Comparison of ENCODE assay signal across 8 cellular contexts in the genomic region with DNA sequence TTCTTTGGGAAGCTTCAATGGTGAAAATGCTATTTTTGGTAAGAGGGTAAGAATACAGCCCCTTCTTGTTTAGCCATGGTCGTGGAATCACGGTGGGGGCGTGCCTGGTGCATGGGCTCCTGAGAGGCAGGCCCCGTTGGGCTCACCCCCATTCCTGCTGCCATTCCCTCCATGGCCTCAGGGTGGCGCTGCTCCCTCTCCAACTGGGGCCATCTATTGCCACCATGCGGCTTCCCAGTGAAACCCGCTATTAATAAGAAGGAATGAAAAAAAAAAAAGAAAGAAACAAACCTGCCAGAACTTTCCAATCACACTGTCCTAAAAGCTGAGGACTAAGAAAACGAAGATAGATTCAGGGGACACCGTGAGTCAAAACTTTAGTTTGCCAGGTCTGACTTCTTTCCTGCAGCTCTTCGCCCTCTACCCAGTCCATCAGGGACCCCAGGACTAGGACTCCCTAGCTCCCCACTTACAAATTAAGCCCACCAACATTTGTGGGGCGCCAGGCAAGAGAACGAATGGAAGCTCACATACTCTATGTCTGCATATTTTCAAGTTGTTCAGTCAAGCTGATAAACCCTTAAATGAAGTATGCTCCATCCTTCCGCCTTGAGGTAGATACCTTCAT. TPM values are rescaled to one million over a fixed set of nuclear protein-coding genes. Genes with fewer than 3 reads are reported as not detected.
A peak's percentile ranks its signal among the peaks of the same experiment; 100 is the strongest.
DNase-seq lines count a peak whose midpoint lies in the region; ATAC-seq and TF ChIP-seq lines count a peak whose summit lies in the region.

No MANE protein-coding gene starts in this region.

- H3K4me1 Mint-ChIP-seq in activated CD4-positive, alpha-beta memory T cell treated with anti-CD3 and anti-CD28 coated beads, Interleukin-2, amount 10 ng/mL, durations not matched to agents 7 days and 5 days: peaks cover 8% of the 10 kb centered on the region
- no peaks in the 10 kb centered on the region for H3K4me1 Mint-ChIP-seq in memory B cell

- H3K9me3 Mint-ChIP-seq in activated CD4-positive, alpha-beta memory T cell treated with anti-CD3 and anti-CD28 coated beads, Interleukin-2, amount 10 ng/mL, durations not matched to agents 7 days and 5 days: no peaks in the 10 kb centered on the region
- no peaks in the 10 kb centered on the region for H3K9me3 Mint-ChIP-seq in memory B cell

- POLR2A ChIA-PET in activated CD4-positive, alpha-beta memory T cell treated with anti-CD3 and anti-CD28 coated beads, Interleukin-2, amount 10 ng/mL, durations not matched to agents 7 days and 5 days (lab: Charles Lee): interaction anchor here (1.2 to 2.1 kb wide), 3 partner anchors 33 to 120 kb away, joined by 3 to 10 read pairs (median 4); no protein-coding TSS in a partner anchor

- H3K27ac Mint-ChIP-seq in activated CD4-positive, alpha-beta memory T cell treated with anti-CD3 and anti-CD28 coated beads, Interleukin-2, amount 10 ng/mL, durations not matched to agents 7 days and 5 days: no peak overlapping the region
- no peak overlapping the region for H3K27ac Mint-ChIP-seq in memory B cell

- CTCF ChIA-PET in activated CD4-positive, alpha-beta memory T cell treated with anti-CD3 and anti-CD28 coated beads, Interleukin-2, amount 10 ng/mL, durations not matched to agents 7 days and 5 days (lab: Charles Lee): interaction anchor here (0.6 to 6.8 kb wide), 43 partner anchors 9 to 243 kb away, joined by 3 to 113 read pairs (median 5); partner anchors contain the start of genes ABHD2 and FANCI

- peak; percentile 82 for ATAC-seq in HG03066 (IDR thresholded peaks at IDR 0.05; ENCODE audit: low read depth, unreplicated experiment)
- peak; percentile 81 for ATAC-seq in memory B cell (ENCODE audit: low read depth)

- no peak overlapping the region for H3K4me3 Mint-ChIP-seq in activated CD4-positive, alpha-beta memory T cell treated with anti-CD3 and anti-CD28 coated beads, Interleukin-2, amount 10 ng/mL, durations not matched to agents 7 days and 5 days
- H3K4me3 Mint-ChIP-seq in memory B cell: no peak overlapping the region

- H3K27me3 Mint-ChIP-seq in activated CD4-positive, alpha-beta memory T cell treated with anti-CD3 and anti-CD28 coated beads, Interleukin-2, amount 10 ng/mL, durations not matched to agents 7 days and 5 days: peaks cover 3% of the 10 kb centered on the region
- peaks cover 7% of the 10 kb centered on the region for H3K27me3 Mint-ChIP-seq in memory B cell

- DNase-seq in NCI-H748 treated with DMSO at 0.1 percent for 48 hours (lab: John Stamatoyannopoulos, UW): peak; percentile 13
- DNase-seq in activated CD4-positive, alpha-beta memory T cell treated with anti-CD3 and anti-CD28 coated beads, Interleukin-2, amount 10 ng/mL, durations not matched to agents 7 days and 5 days: peak; percentile 84
- peak; percentile 89 for DNase-seq in ecto neural progenitor cell (ENCODE audit: low spot score)
- DNase-seq in memory B cell (ENCODE audit: low spot score in 2 of 2): peak; percentile 78 to 81
- DNase-seq in stimulated activated CD8-positive, alpha-beta memory T cell treated with anti-CD3 and anti-CD28 coated beads, Interleukin-2, amount 100 ng/mL, for 1 hour (ENCODE audit: low read depth in 2 of 2): peak; percentile 69 to 70
- DNase-seq in NCI-H2107 treated with DMSO at 0.1 percent for 48 hours (lab: John Stamatoyannopoulos, UW; ENCODE audit: unreplicated experiment): no peak

- peak; percentile 96 for TF ChIP-seq CTCF in GM12872 (IDR thresholded peaks at IDR 0.05; ENCODE audit: insufficient read depth, low read depth, low read length)

- no peaks in the 10 kb centered on the region for H3K36me3 Mint-ChIP-seq in activated CD4-positive, alpha-beta memory T cell treated with anti-CD3 and anti-CD28 coated beads, Interleukin-2, amount 10 ng/mL, durations not matched to agents 7 days and 5 days (ENCODE audit: low read depth)
- H3K36me3 Mint-ChIP-seq in memory B cell: no peaks in the 10 kb centered on the region

RNA-seq across cellular contexts. Expression of gene ABHD2, which starts 30.6 kb away (rescaled TPM):
- total RNA-seq in activated CD4-positive, alpha-beta memory T cell treated with anti-CD3 and anti-CD28 coated beads, Interleukin-2, amount 10 ng/mL, durations not matched to agents 7 days and 5 days: 10 to 100 TPM; 62.4 to 63.5 TPM
